In the genomic region with DNA sequence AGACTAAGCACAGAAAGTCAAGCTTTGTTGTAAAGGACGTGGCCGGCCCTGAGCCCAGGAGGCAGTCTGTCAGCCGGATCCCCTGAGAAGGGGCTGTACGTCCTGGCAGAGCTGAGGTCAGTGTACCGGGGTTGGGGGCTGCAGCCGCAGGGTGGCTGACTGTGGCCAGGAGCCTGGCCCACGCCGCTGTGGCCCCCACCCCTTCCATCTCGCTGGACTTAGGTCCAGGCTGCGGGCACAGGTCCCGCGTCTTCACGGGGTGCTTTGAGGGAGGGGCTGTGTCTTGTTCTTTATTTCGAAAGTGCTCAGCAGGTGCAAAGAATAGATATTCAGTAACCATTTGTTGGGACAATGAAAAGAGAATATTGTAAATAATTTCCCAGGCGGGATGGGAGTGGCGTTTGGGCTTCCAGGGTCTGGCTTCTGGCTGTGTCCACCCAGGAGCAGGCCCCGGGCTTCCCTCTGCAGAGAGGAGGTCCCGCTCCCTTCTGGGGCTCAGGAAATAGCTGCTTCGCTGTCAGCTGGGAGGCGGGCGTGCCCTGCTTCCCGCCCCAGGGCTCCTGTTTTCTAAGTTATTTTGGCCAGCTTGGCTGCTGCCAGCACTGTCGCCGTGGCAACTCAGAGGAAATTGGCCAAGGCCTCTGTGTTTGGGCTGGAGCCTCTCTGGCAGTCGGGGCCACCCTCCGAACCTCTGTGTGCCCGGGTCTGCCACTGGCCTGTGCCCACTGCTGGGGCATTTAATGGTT, we compare ENCODE assay signal across 9 cellular contexts. TPM values are rescaled to one million over a fixed set of nuclear protein-coding genes. Genes with fewer than 3 reads are reported as not detected.
DNase-seq lines count a peak whose midpoint lies in the region; ATAC-seq, FAIRE-seq and TF ChIP-seq lines count a peak whose summit lies in the region.
"Had no signal": no experiment of that assay in that cellular context is flagged by ENCODE, and none has a peak within 500 bp of the region (broad histone marks: within the 10 kb centered on the region; RNA-seq: fewer than 3 reads in every experiment).

No MANE protein-coding gene starts in this region.

- intact Hi-C loops in ascending aorta (cut with DNase I) (loop anchor here (2.0 to 5.0 kb wide), 3 partner anchors 22 to 104 kb away; no protein-coding TSS in a partner anchor), kidney (cut with DNase I) (no loop called here)

- ATAC-seq in GM21576 (IDR thresholded peaks at IDR 0.05; ENCODE audit: unreplicated experiment) (no peak), HG02840 (IDR thresholded peaks at IDR 0.05; ENCODE audit: low FRiP score, unreplicated experiment) (no peak), HG03135 (IDR thresholded peaks at IDR 0.05; ENCODE audit: unreplicated experiment) (no peak)

- no peaks in the 10 kb centered on the region for H3K27me3 ChIP-seq in ascending aorta

- FAIRE-seq in kidney (lab: Jason Lieb, UNC): no peak
- FAIRE-seq: G401.6 had no signal

- no peak overlapping the region for H3K9ac ChIP-seq in kidney (ENCODE audit: low read length in 2 of 2)

- peak; percentile 55 for DNase-seq in activated T-cell treated with anti-CD3 and anti-CD28 coated beads, Interleukin-2, amount 50 U/mL, for 1 hour
- DNase-seq in activated T-cell treated with anti-CD3 and anti-CD28 coated beads for 4 hours: no peak
- peak; percentile 68 to 92 for DNase-seq in ascending aorta (ENCODE audit: low spot score in 2 of 2)
- DNase-seq in kidney: peak; percentile 88
- peak in 41 of 49 donors; percentile 15 to 84 (median 56) for DNase-seq in substantia nigra (lab: John Stamatoyannopoulos, UW)

- H3K4me1 ChIP-seq in ascending aorta (peaks cover 9 to 14% of the 10 kb centered on the region in 2 donors), kidney (ENCODE audit: control insufficient read depth in 1 of 2, insufficient read depth in 1 of 2, low read depth in 1 of 2, low read length in 2 of 2) (peaks cover 0 to 4% of the 10 kb centered on the region in 2 donors)

- H3K36me3 ChIP-seq in ascending aorta: no peaks in the 10 kb centered on the region
- H3K36me3 ChIP-seq in kidney (ENCODE audit: control insufficient read depth in 1 of 2, insufficient read depth in 2 of 2, low read length in 2 of 2): no peaks in the 10 kb centered on the region

- no peaks in the 10 kb centered on the region for H3K9me3 ChIP-seq in ascending aorta
- H3K9me3 ChIP-seq in kidney (ENCODE audit: control insufficient read depth in 1 of 2, low read length in 2 of 2): no peaks in the 10 kb centered on the region

- H3K27ac ChIP-seq in ascending aorta: peak overlapping the region; percentile 69 to 90
- H3K27ac ChIP-seq in kidney (ENCODE audit: low read depth in 2 of 2, low read length in 2 of 2): peak overlapping the region; percentile 2 to 49
- no peak overlapping the region for H3K27ac ChIP-seq in substantia nigra (ENCODE audit: low read depth, low read length, poor library complexity, severe bottlenecking)

- peak overlapping the region; percentile 24 to 29 for H3K4me3 ChIP-seq in ascending aorta
- no peak overlapping the region for H3K4me3 ChIP-seq in kidney (ENCODE audit: low read length in 2 of 2)

- no peak for TF ChIP-seq CTCF in ascending aorta (IDR thresholded peaks at IDR 0.05)
- TF ChIP-seq CTCF in kidney (IDR thresholded peaks at IDR 0.05; ENCODE audit: borderline replicate concordance, extremely low read depth, insufficient read depth): no peak

RNA-seq across cellular contexts. Expression of gene NFATC1, which starts 7.4 kb away (rescaled TPM):
- total RNA-seq in ascending aorta (64.1 TPM), kidney (17.2 TPM)
- 4.3 TPM for polyA plus RNA-seq in kidney (ENCODE audit: insufficient read depth, low read depth, low replicate concordance)

Comparison
In these comparisons a context has a peak if more than half of its experiments do, and no peak if none do; other contexts are left out.
1. H3K4me3 ChIP-seq: peak in ascending aorta (2 of 2); none in kidney (0 of 2).